21 cellular contexts compared by ENCODE assay signal in genomic region chr10:105650311-105650710, GRCh38.
"Had no signal": no experiment of that assay in that cellular context is flagged by ENCODE, and none has a peak within 500 bp of the region (broad histone marks: within the 10 kb centered on the region; RNA-seq: fewer than 3 reads in every experiment).

No MANE protein-coding gene starts in this region.

- H3K9me3 ChIP-seq: heart right ventricle, right lobe of liver, stomach, uterus had no signal

- H3K36me3 ChIP-seq: heart right ventricle, right lobe of liver, stomach, uterus had no signal

- DNase-seq: activated CD4-positive, alpha-beta memory T cell treated with anti-CD3 and anti-CD28 coated beads, Interleukin-2, amount 10 ng/mL, durations not matched to agents 7 days and 5 days; activated CD4-positive, alpha-beta T cell treated with anti-CD3 and anti-CD28 coated beads, Interleukin-2, amount 10 ng/mL, durations not matched to agents 24 days and 14 days; activated effector memory CD4-positive, alpha-beta T cell treated with anti-CD3 and anti-CD28 coated beads, Interleukin-2, amount 50 U/mL, for 16 hours; activated naive CD4-positive, alpha-beta T cell treated with anti-CD3 and anti-CD28 coated beads, Interleukin-2, amount 10 ng/mL, durations not matched to agents 7 days and 5 days; cerebellar nuclear complex; heart right ventricle; kidney; natural killer cell; occipital lobe; right lobe of liver; stimulated activated CD4-positive, alpha-beta T cell treated with anti-CD3 and anti-CD28 coated beads, Interleukin-2, amount 100 ng/mL, for 24 hours; stomach; T-helper 17 cell; trophoblast cell; uterus had no signal

- H3K27ac ChIP-seq: coronary artery, heart right ventricle, right lobe of liver, skin epidermis, stomach, uterus had no signal

- H3K4me3 ChIP-seq: coronary artery, heart right ventricle, lung, right lobe of liver, skin epidermis, stomach, uterus had no signal

- H3K4me1 ChIP-seq: heart right ventricle, right lobe of liver, stomach, uterus had no signal

- ATAC-seq: activated CD4-positive, CD25-positive, alpha-beta regulatory T cell treated with anti-CD3 and anti-CD28 coated beads, Interleukin-2, amount 50 U/mL, for 24 hours; heart right ventricle; left lobe of liver; natural killer cell; right lobe of liver; stimulated activated memory B cell treated with anti-CD40 and anti-IgM and Interleukin-4, amounts not matched to agents 10 μg/mL and 1 μg/mL and 100 μg/mL, for 72 hours; T-helper 17 cell had no signal

- H3K27me3 ChIP-seq: heart right ventricle, right lobe of liver, stomach, uterus had no signal
